Comparison of ENCODE assay signal across 19 cellular contexts in the genomic region with DNA sequence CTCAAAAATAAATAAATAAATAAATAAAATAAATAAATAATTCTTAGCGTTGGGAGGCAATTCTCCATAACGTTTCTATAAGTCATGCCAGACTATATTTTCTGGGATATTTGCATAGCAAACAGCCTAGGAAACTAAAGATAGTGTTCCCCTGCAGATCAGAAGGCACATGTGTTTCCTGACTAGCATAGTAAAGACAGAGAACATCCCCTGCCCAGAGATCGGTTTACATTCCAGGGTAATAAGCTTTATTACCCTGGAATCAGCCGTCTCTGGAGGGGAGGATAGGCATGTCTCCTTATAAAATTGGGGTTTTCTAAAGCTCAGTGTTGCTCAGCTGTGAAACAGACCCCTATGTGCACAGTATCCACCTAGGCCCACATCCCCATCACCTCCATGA. TPM values are rescaled to one million over a fixed set of nuclear protein-coding genes. Genes with fewer than 3 reads are reported as not detected.
"Had no signal": no experiment of that assay in that cellular context is flagged by ENCODE, and none has a peak within 500 bp of the region (broad histone marks: within the 10 kb centered on the region; RNA-seq: fewer than 3 reads in every experiment).

No MANE protein-coding gene starts in this region.

- H3K9me3 Mint-ChIP-seq: activated naive CD4-positive, alpha-beta T cell treated with anti-CD3 and anti-CD28 coated beads, Interleukin-2, amount 50 U/mL, for 72 hours; activated T-cell treated with anti-CD3 and anti-CD28 coated beads, Interleukin-2, amount 50 U/mL, for 4 hours; nephron had no signal

- H3K36me3 ChIP-seq: suprapubic skin, upper lobe of left lung had no signal

- H3K27me3 Mint-ChIP-seq: T-helper 17 cell had no signal

- H3K36me3 Mint-ChIP-seq: activated CD8-positive, alpha-beta memory T cell treated with anti-CD3 and anti-CD28 coated beads, Interleukin-2, amount 10 ng/mL, durations not matched to agents 7 days and 5 days had no signal

- H3K4me3 ChIP-seq: suprapubic skin, upper lobe of left lung had no signal

- H3K9me3 ChIP-seq: suprapubic skin, upper lobe of left lung had no signal

- H3K27ac Mint-ChIP-seq: activated CD8-positive, alpha-beta memory T cell treated with anti-CD3 and anti-CD28 coated beads, Interleukin-2, amount 10 ng/mL, durations not matched to agents 7 days and 5 days; activated naive CD4-positive, alpha-beta T cell treated with anti-CD3 and anti-CD28 coated beads, Interleukin-2, amount 50 U/mL, for 72 hours; nephron; T-helper 17 cell had no signal

- H3K27me3 ChIP-seq: suprapubic skin, upper lobe of left lung had no signal

- H3K27ac ChIP-seq: suprapubic skin, upper lobe of left lung had no signal

- ATAC-seq: activated CD8-positive, alpha-beta memory T cell treated with anti-CD3 and anti-CD28 coated beads, Interleukin-2, amount 10 ng/mL, durations not matched to agents 7 days and 5 days; activated naive CD4-positive, alpha-beta T cell treated with anti-CD3 and anti-CD28 coated beads, Interleukin-2, amount 50 U/mL, for 72 hours; activated T-cell treated with anti-CD3 and anti-CD28 coated beads, Interleukin-2, amount 50 U/mL, for 4 hours; sciatic nerve; T-helper 17 cell had no signal

- DNase-seq: activated CD4-positive, alpha-beta T cell treated with anti-CD3 and anti-CD28 coated beads, Interleukin-2, amount 50 U/mL, for 1 hour; activated CD8-positive, alpha-beta memory T cell treated with anti-CD3 and anti-CD28 coated beads, Interleukin-2, amount 10 ng/mL, durations not matched to agents 7 days and 5 days; activated effector memory CD4-positive, alpha-beta T cell treated with anti-CD3 and anti-CD28 coated beads, Interleukin-2, amount 50 U/mL, for 16 hours; activated T-cell treated with anti-CD3 and anti-CD28 coated beads, Interleukin-2, amount 50 U/mL, for 4 hours; cerebellar nuclear complex; dermis blood vessel endothelial cell; erythroblast; mammary epithelial cell; stimulated activated CD4-positive, alpha-beta T cell treated with anti-CD3 and anti-CD28 coated beads, Interleukin-2, amount 100 ng/mL, for 24 hours; stimulated activated naive CD4-positive, alpha-beta T cell; T-helper 17 cell; upper lobe of left lung had no signal

- H3K4me3 Mint-ChIP-seq: activated CD8-positive, alpha-beta memory T cell treated with anti-CD3 and anti-CD28 coated beads, Interleukin-2, amount 10 ng/mL, durations not matched to agents 7 days and 5 days; activated T-cell treated with anti-CD3 and anti-CD28 coated beads, Interleukin-2, amount 50 U/mL, for 4 hours; nephron; T-helper 17 cell had no signal

- H3K4me1 ChIP-seq: suprapubic skin, upper lobe of left lung had no signal

RNA-seq across cellular contexts. Expression of gene IFNK, which starts 37.0 kb away (rescaled TPM):
- total RNA-seq: activated CD8-positive, alpha-beta memory T cell treated with anti-CD3 and anti-CD28 coated beads, Interleukin-2, amount 10 ng/mL, durations not matched to agents 7 days and 5 days; activated naive CD4-positive, alpha-beta T cell treated with anti-CD3 and anti-CD28 coated beads, Interleukin-2, amount 50 U/mL, for 72 hours; activated T-cell treated with anti-CD3 and anti-CD28 coated beads, Interleukin-2, amount 50 U/mL, for 4 hours; dermis blood vessel endothelial cell; glomerular endothelial cell; mammary epithelial cell; osteocyte; pulmonary artery endothelial cell; sciatic nerve; suprapubic skin; T-helper 17 cell; upper lobe of left lung had no signal
